In the genomic region with DNA sequence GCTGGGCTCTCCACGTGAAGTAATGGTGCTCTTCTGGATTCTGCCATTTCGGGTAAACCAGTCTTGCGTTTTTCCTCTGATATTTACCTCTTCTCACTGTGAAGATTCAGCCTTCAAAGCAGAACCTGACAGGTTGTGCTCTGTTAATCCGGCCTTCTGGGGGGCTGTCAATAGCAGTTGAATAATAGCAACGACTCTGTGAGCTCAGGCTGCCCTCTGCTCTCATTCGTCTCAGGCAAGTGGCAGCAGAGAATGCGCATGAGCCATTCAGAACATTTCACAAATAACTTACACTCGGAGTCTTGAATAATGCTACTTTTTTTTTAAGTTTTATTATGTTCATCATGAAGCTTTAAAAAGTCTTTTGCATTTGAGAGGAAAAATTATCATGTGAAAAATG, we compare ENCODE assay signal across 23 cellular contexts.
"Had no signal": no experiment of that assay in that cellular context is flagged by ENCODE, and none has a peak within 500 bp of the region (broad histone marks: within the 10 kb centered on the region; RNA-seq: fewer than 3 reads in every experiment).

No MANE protein-coding gene starts in this region.

- H3K27ac Mint-ChIP-seq: mesothelial cell of epicardium; natural killer cell; stimulated activated naive B cell treated with anti-CD40 and anti-IgM and Interleukin-4, amounts not matched to agents 10 μg/mL and 1 μg/mL and 100 μg/mL, for 72 hours; stimulated activated naive CD8-positive, alpha-beta T cell treated with anti-CD3 and anti-CD28 coated beads, Interleukin-15, amount 100 ng/mL, for 72 hours had no signal

- H3K36me3 Mint-ChIP-seq: mesothelial cell of epicardium; natural killer cell; stimulated activated naive B cell treated with anti-CD40 and anti-IgM and Interleukin-4, amounts not matched to agents 10 μg/mL and 1 μg/mL and 100 μg/mL, for 72 hours had no signal

- H3K36me3 ChIP-seq: esophagus muscularis mucosa, gastrocnemius medialis, right lobe of liver, spleen, tibial nerve had no signal

- FAIRE-seq: endometrium had no signal

- DNase-seq: caudate nucleus; effector CD4-positive, alpha-beta T cell; gastrocnemius medialis; glutamatergic neuron; kidney glomerular epithelial cell; mammary epithelial cell; natural killer cell; psoas muscle; retina; right lobe of liver; spleen; stimulated activated CD4-positive, alpha-beta T cell treated with anti-CD3 and anti-CD28 coated beads, Interleukin-15, amount 100 ng/mL, for 24 hours; stimulated activated CD4-positive, alpha-beta T cell treated with anti-CD3 and anti-CD28 coated beads, Interleukin-2, amount 100 ng/mL, for 24 hours; stimulated activated CD4-positive, alpha-beta T cell treated with anti-CD3 and anti-CD28 coated beads, Interleukin-4, amount 100 ng/mL, for 4 hours; stimulated activated naive B cell treated with anti-CD40 and anti-IgM and Interleukin-4, amounts not matched to agents 10 μg/mL and 1 μg/mL and 100 μg/mL, for 72 hours; stimulated activated naive CD8-positive, alpha-beta T cell treated with anti-CD3 and anti-CD28 coated beads, Interleukin-15, amount 100 ng/mL, for 72 hours; testis had no signal

- H3K27ac ChIP-seq: coronary artery, esophagus muscularis mucosa, gastrocnemius medialis, psoas muscle, right lobe of liver, spleen, testis, tibial nerve had no signal

- H3K9me3 ChIP-seq: esophagus muscularis mucosa, gastrocnemius medialis, psoas muscle, right lobe of liver, testis, tibial nerve had no signal

- H3K4me1 Mint-ChIP-seq: natural killer cell; stimulated activated naive B cell treated with anti-CD40 and anti-IgM and Interleukin-4, amounts not matched to agents 10 μg/mL and 1 μg/mL and 100 μg/mL, for 72 hours; stimulated activated naive CD8-positive, alpha-beta T cell treated with anti-CD3 and anti-CD28 coated beads, Interleukin-15, amount 100 ng/mL, for 72 hours had no signal

- H3K27me3 Mint-ChIP-seq: stimulated activated naive B cell treated with anti-CD40 and anti-IgM and Interleukin-4, amounts not matched to agents 10 μg/mL and 1 μg/mL and 100 μg/mL, for 72 hours; stimulated activated naive CD8-positive, alpha-beta T cell treated with anti-CD3 and anti-CD28 coated beads, Interleukin-15, amount 100 ng/mL, for 72 hours had no signal

- H3K9me3 Mint-ChIP-seq: mesothelial cell of epicardium had no signal

- H3K4me3 Mint-ChIP-seq: mesothelial cell of epicardium; natural killer cell; stimulated activated naive B cell treated with anti-CD40 and anti-IgM and Interleukin-4, amounts not matched to agents 10 μg/mL and 1 μg/mL and 100 μg/mL, for 72 hours; stimulated activated naive CD8-positive, alpha-beta T cell treated with anti-CD3 and anti-CD28 coated beads, Interleukin-15, amount 100 ng/mL, for 72 hours had no signal

- H3K4me3 ChIP-seq: coronary artery, esophagus muscularis mucosa, gastrocnemius medialis, psoas muscle, right lobe of liver, spleen, testis, tibial nerve had no signal

- H3K4me1 ChIP-seq: esophagus muscularis mucosa, gastrocnemius medialis, psoas muscle, right lobe of liver, spleen, testis, tibial nerve had no signal

- ATAC-seq: gastrocnemius medialis; left lobe of liver; natural killer cell; psoas muscle; right lobe of liver; stimulated activated naive B cell treated with anti-CD40 and anti-IgM and Interleukin-4, amounts not matched to agents 10 μg/mL and 1 μg/mL and 100 μg/mL, for 72 hours; stimulated activated naive CD8-positive, alpha-beta T cell treated with anti-CD3 and anti-CD28 coated beads, Interleukin-15, amount 100 ng/mL, for 72 hours had no signal

- H3K27me3 ChIP-seq: gastrocnemius medialis, right lobe of liver, spleen, testis, tibial nerve had no signal
